ENCODE assay signal across 8 cellular contexts in the genomic region with DNA sequence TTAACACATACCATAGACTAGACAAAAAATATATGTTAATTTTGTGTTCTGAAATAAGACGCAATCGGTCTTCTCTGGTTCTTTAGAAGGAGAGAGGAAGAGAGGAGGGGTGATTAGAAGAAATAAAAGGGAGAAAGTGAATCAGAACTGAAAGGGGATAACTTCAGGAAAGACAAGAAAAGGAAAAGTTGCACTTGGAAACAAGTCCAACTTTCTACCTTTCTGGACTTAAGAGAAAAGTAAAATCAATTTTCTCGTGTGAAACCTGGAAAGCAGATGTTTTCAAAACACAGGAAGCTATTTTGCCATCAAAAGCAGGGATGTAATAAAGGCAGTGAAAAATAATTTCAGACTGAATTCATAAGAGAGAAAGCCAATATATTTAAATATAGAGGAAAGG. TPM values are rescaled to one million over a fixed set of nuclear protein-coding genes. Genes with fewer than 3 reads are reported as not detected.
DNase-seq lines count a peak whose midpoint lies in the region; ATAC-seq and TF ChIP-seq lines count a peak whose summit lies in the region.

No MANE protein-coding gene starts in this region.

- 56% methylated on average over 3 of the region's 3 CpGs for WGBS in mammary epithelial cell (ENCODE audit: low coverage, missing lambda C conversion rate)
- 4% methylated on average over 3 of the region's 3 CpGs for WGBS in aorta, 2 donors

- intact Hi-C loops in left ventricle myocardium superior (cut with micrococcal nuclease) = loop anchor here (2.0 to 10.0 kb wide), 2 partner anchors 75 to 225 kb away; no protein-coding TSS in a partner anchor
- intact Hi-C loops in mammary epithelial cell (cut with micrococcal nuclease) = loop anchor here (1.0 to 10.0 kb wide), 4 partner anchors 117 to 815 kb away; no protein-coding TSS in a partner anchor
- intact Hi-C loops in aorta (cut with DNase I) = loop anchor here (5.0 kb wide), 4 partner anchors 33 to 272 kb away; no protein-coding TSS in a partner anchor

- H3K36me3 ChIP-seq in right atrium auricular region = no peaks in the 10 kb centered on the region
- H3K36me3 ChIP-seq in mammary epithelial cell (ENCODE audit: insufficient read depth, low read length) = no peaks in the 10 kb centered on the region
- H3K36me3 ChIP-seq in muscle layer of colon (ENCODE audit: insufficient read depth, low read length) = no peaks in the 10 kb centered on the region
- no peaks in the 10 kb centered on the region for H3K36me3 ChIP-seq in aorta (ENCODE audit: control insufficient read depth in 1 of 2, insufficient read depth in 2 of 2, low read length in 1 of 2)

- peak overlapping the region; percentile 81 to 86 for H3K4me3 ChIP-seq in right atrium auricular region
- H3K4me3 ChIP-seq in mammary epithelial cell (replicated peaks in 1 of 3; ENCODE audit: insufficient read depth in 1 of 3, low read depth in 2 of 3, low read length in 3 of 3) = peak overlapping the region; percentile 55 to 100 (median 64)
- peak overlapping the region; percentile 79 to 80 for H3K4me3 ChIP-seq in muscle layer of colon (ENCODE audit: low read depth in 1 of 2, low read length in 2 of 2)
- peak overlapping the region; percentile 77 to 100 for H3K4me3 ChIP-seq in aorta (ENCODE audit: low read length in 2 of 2)

- H3K27me3 ChIP-seq in right atrium auricular region (peaks cover 0 to 13% of the 10 kb centered on the region in 2 donors), mammary epithelial cell (ENCODE audit: insufficient read depth, low read length) (no peaks in the 10 kb centered on the region), muscle layer of colon (ENCODE audit: control insufficient read depth in 1 of 2, insufficient read depth in 2 of 2, low read length in 2 of 2) (no peaks in the 10 kb centered on the region), aorta (ENCODE audit: control insufficient read depth in 1 of 2, insufficient read depth in 2 of 2, low read length in 1 of 2) (no peaks in the 10 kb centered on the region)

- CTCF ChIA-PET in mammary epithelial cell (lab: Charles Lee; ENCODE audit: low non-redundant PET) = no interaction called here

- peak overlapping the region; percentile 92 for H2AFZ ChIP-seq in mammary epithelial cell (ENCODE audit: low read depth, low read length)

- peak overlapping the region; percentile 70 for H3K4me2 ChIP-seq in mammary epithelial cell (ENCODE audit: insufficient read depth, low read depth, low read length)

- TF ChIP-seq CTCF in right atrium auricular region (IDR thresholded peaks at IDR 0.05) (no peak), mammary epithelial cell (conservative IDR thresholded peaks at IDR 0.05 in 1 of 2, IDR thresholded peaks at IDR 0.05 in 1 of 2; ENCODE audit: extremely low read depth in 1 of 2, insufficient read depth in 1 of 2, low read depth in 1 of 2, low read length in 2 of 2) (no peak)

- no peak for DNase-seq in right atrium auricular region (ENCODE audit: low spot score)
- DNase-seq in left ventricle myocardium superior = no peak
- no peak for DNase-seq in mammary epithelial cell
- DNase-seq in aorta = no peak
- no peak for DNase-seq in NCI-H1436 (lab: John Stamatoyannopoulos, UW)
- no peak for DNase-seq in GDM1 (lab: John Stamatoyannopoulos, UW)
- no peak for DNase-seq in GOT3 (lab: John Stamatoyannopoulos, UW)

- peak overlapping the region; percentile 90 to 91 for H3K27ac ChIP-seq in right atrium auricular region
- peak overlapping the region; percentile 44 for H3K27ac ChIP-seq in mammary epithelial cell (ENCODE audit: insufficient read depth, low read depth, low read length)
- peak overlapping the region; percentile 95 for H3K27ac ChIP-seq in muscle layer of colon (ENCODE audit: low read depth, low read length)
- H3K27ac ChIP-seq in aorta (ENCODE audit: low read depth in 1 of 2, low read length in 2 of 2) = peak overlapping the region in 1 of 2 donors; percentile 100

- H3K4me1 ChIP-seq in right atrium auricular region (peaks cover 0 to 56% of the 10 kb centered on the region in 2 donors), mammary epithelial cell (ENCODE audit: insufficient read depth, low read length) (peaks cover 45% of the 10 kb centered on the region), muscle layer of colon (ENCODE audit: insufficient read depth, low read length) (peaks cover 42% of the 10 kb centered on the region), aorta (ENCODE audit: control insufficient read depth in 1 of 2, insufficient read depth in 2 of 2, low read length in 2 of 2) (no peaks in the 10 kb centered on the region)

- in situ Hi-C loops in mammary epithelial cell (cut with MboI; ENCODE audit: low sequenced_read_pairs in 2 of 2) = loop anchor here in 1 of 2 donors (10.0 kb wide), 1 partner anchor 115 kb away; no protein-coding TSS in a partner anchor

- BruUV-seq in mammary epithelial cell (replicated peaks; lab: Mats Ljungman, UMichigan) = no TSS peak

- dilution Hi-C loops in mammary epithelial cell (cut with HindIII; ENCODE audit: low sequenced_read_pairs) = no loop called here

- H3K9ac ChIP-seq in mammary epithelial cell (ENCODE audit: insufficient read depth, low read length) (peak overlapping the region; percentile 60), muscle layer of colon (ENCODE audit: low read length) (peak overlapping the region; percentile 52)

- no peaks in the 10 kb centered on the region for H3K9me3 ChIP-seq in right atrium auricular region
- no peaks in the 10 kb centered on the region for H3K9me3 ChIP-seq in mammary epithelial cell (replicated peaks; ENCODE audit: insufficient read depth, low read length)
- H3K9me3 ChIP-seq in muscle layer of colon (ENCODE audit: low read length) = no peaks in the 10 kb centered on the region
- H3K9me3 ChIP-seq in aorta (ENCODE audit: control insufficient read depth, low read length) = no peaks in the 10 kb centered on the region

- ATAC-seq in left ventricle myocardium superior = no peak
- ATAC-seq in aorta (ENCODE audit: low FRiP score) = no peak

- H3K79me2 ChIP-seq in mammary epithelial cell (ENCODE audit: insufficient read depth, low read length) = peaks cover 35% of the 10 kb centered on the region

- H4K20me1 ChIP-seq in mammary epithelial cell (ENCODE audit: insufficient read depth, low read length) = no peaks in the 10 kb centered on the region

RNA-seq across cellular contexts. Expression of gene ZFHX3, which starts 11.9 kb away (rescaled TPM):
- total RNA-seq in right atrium auricular region (10 to 100 TPM in 1 of 2 donors, 1 to 10 TPM in 1; 9.2 to 18.9 TPM), left ventricle myocardium superior (8.1 TPM), mammary epithelial cell (10 to 100 TPM in 1 of 2 donors, 1 to 10 TPM in 1; 6.7 to 11.3 TPM), aorta (10 to 100 TPM; 67.4 to 96.9 TPM)
- polyA plus RNA-seq in mammary epithelial cell (1.5 TPM), aorta (1 to 10 TPM; 4.3 to 8.0 TPM)
- 11.4 TPM for polyA minus RNA-seq in mammary epithelial cell
